ENCODE assay signal across 15 cellular contexts in the genomic region with DNA sequence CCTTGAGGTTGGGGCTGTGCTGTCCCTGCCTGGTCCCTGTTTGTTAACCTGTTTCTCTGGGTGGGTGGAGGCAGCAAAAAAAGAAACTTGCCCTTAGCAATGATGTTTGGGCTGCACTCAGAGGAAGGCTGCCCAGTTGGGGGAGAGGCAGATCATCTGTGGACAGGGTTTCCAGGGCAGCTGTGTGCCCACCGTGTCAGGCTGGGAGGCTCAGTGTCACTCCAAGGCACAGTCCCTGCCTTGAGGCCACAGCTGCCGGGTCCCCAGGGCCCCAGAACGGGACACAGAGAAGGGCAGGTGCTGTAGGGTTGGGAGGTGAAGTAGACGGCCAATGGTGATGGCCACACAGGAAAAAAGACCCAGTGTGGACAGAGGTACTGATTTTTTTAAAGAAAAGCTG. TPM values are rescaled to one million over a fixed set of nuclear protein-coding genes. Genes with fewer than 3 reads are reported as not detected.
DNase-seq lines count a peak whose midpoint lies in the region; ATAC-seq, FAIRE-seq and TF ChIP-seq lines count a peak whose summit lies in the region.
"Had no signal": no experiment of that assay in that cellular context is flagged by ENCODE, and none has a peak within 500 bp of the region (broad histone marks: within the 10 kb centered on the region; RNA-seq: fewer than 3 reads in every experiment).

No MANE protein-coding gene starts in this region.

- H3K4me1 ChIP-seq in H9 (ENCODE audit: insufficient read depth, low read length) (no peaks in the 10 kb centered on the region), H1 (replicated peaks in 1 of 4; ENCODE audit: control insufficient read depth in 3 of 4, insufficient read depth in 4 of 4, low read length in 3 of 4) (peaks cover 0 to 3% (median 0%) of the 10 kb centered on the region in 4 experiments; a peak in 2 of 7 replicates), tibial nerve (peaks cover 0 to 69% (median 10%) of the 10 kb centered on the region in 4 donors)

- H3K23ac ChIP-seq in H9 (ENCODE audit: insufficient read length, low read depth, low read length): no peak overlapping the region
- no peak overlapping the region for H3K23ac ChIP-seq in H1 (ENCODE audit: insufficient read length)

- H3K4me3 Mint-ChIP-seq in H9 (no peak overlapping the region), osteocyte (ENCODE audit: unreplicated experiment) (no peak overlapping the region)
- H3K4me3 Mint-ChIP-seq: CD4-positive, CD25-positive, alpha-beta regulatory T cell had no signal

- CTCF ChIA-PET in H1 (lab: Charles Lee; ENCODE audit: partially characterized antibody): interaction anchor here (0.6 to 6.1 kb wide), 6 partner anchors 12 to 384 kb away, joined by 3 to 56 read pairs (median 4); no protein-coding TSS in a partner anchor

- H3K9me3 Mint-ChIP-seq in H9 (peaks cover 4 to 6% of the 10 kb centered on the region in 2 experiments; a peak in 2 of 5 replicates), osteocyte (ENCODE audit: unreplicated experiment) (no peaks in the 10 kb centered on the region)
- H3K9me3 Mint-ChIP-seq: CD4-positive, CD25-positive, alpha-beta regulatory T cell had no signal

- H3K23me2 ChIP-seq in H9 (ENCODE audit: insufficient read length, low read depth, low read length, poor library complexity, severe bottlenecking) (no peaks in the 10 kb centered on the region), H1 (ENCODE audit: low read depth, low read length) (no peaks in the 10 kb centered on the region)

- H4K20me1 ChIP-seq in H9 (ENCODE audit: control insufficient read depth, insufficient read depth, insufficient read length) (no peaks in the 10 kb centered on the region), H1 (replicated peaks in 1 of 2; ENCODE audit: control insufficient read depth in 1 of 2, insufficient read depth in 2 of 2, low read length in 2 of 2) (peaks cover 0 to 2% of the 10 kb centered on the region in 2 experiments)
- H4K20me1 ChIP-seq: BLaER1 treated with 17β-estradiol and CSF1 and Interleukin-3, amounts not matched to agents 10 nM and 100 nM had no signal

- no peak overlapping the region for H3K27ac ChIP-seq in H9 (ENCODE audit: insufficient read length, low read depth, low read length)
- H3K27ac ChIP-seq in H1 (ENCODE audit: low read depth, low read length): no peak overlapping the region
- H3K27ac ChIP-seq in tibial nerve: peak overlapping the region in 3 of 4 donors; percentile 37 to 85 (median 81)
- H3K27ac ChIP-seq: BLaER1 treated with 17β-estradiol and CSF1 and Interleukin-3, amounts not matched to agents 10 nM and 100 nM had no signal

- no peaks in the 10 kb centered on the region for H3K27me3 ChIP-seq in H9 (ENCODE audit: insufficient read depth, low read length)
- no peaks in the 10 kb centered on the region; a peak in 2 of 7 replicates for H3K27me3 ChIP-seq in H1 (replicated peaks in 1 of 4; ENCODE audit: control insufficient read depth in 3 of 4, extremely low read depth in 1 of 4, insufficient read depth in 3 of 4, low read length in 3 of 4)
- no peaks in the 10 kb centered on the region for H3K27me3 ChIP-seq in tibial nerve
- H3K27me3 ChIP-seq: BLaER1 treated with 17β-estradiol and CSF1 and Interleukin-3, amounts not matched to agents 10 nM and 100 nM had no signal

- H3K4me1 Mint-ChIP-seq in H9 (peaks cover 11 to 17% of the 10 kb centered on the region in 2 experiments), osteocyte (ENCODE audit: unreplicated experiment) (peaks cover 68% of the 10 kb centered on the region)

- TF ChIP-seq EP300 in H1 (IDR thresholded peaks at IDR 0.05; ENCODE audit: borderline replicate concordance in 1 of 2, low read depth in 2 of 2, low read length in 2 of 2) (no peak), tibial nerve (IDR thresholded peaks at IDR 0.05) (no peak)

- H4K8ac ChIP-seq in H9 (replicated peaks; ENCODE audit: insufficient read length, low read depth, low read length) (no peak overlapping the region), H1 (ENCODE audit: extremely low read depth, insufficient read depth, low read length) (peak overlapping the region; percentile 57; the same call in 1 of the 2 replicates)

- no peak overlapping the region for H2BK5ac ChIP-seq in H9 (ENCODE audit: insufficient read length, low read length)
- H2BK5ac ChIP-seq in H1 (ENCODE audit: low read depth, low read length): 0 out of 2 replicates have a peak overlapping the region, but pooled peaks have one; percentile 44

- no peak overlapping the region for H4K5ac ChIP-seq in H9 (ENCODE audit: insufficient read length, low read depth, low read length)
- H4K5ac ChIP-seq in H1 (ENCODE audit: insufficient read length, low read depth, low read length): no peak overlapping the region

- H3K4ac ChIP-seq in H9 (ENCODE audit: low read depth, low read length) (no peak overlapping the region), H1 (replicated peaks; ENCODE audit: insufficient read length, low read depth, low read length) (no peak overlapping the region)

- H3K9me3 ChIP-seq in H9 (ENCODE audit: control insufficient read depth, low read depth, low read length): no peaks in the 10 kb centered on the region
- H3K9me3 ChIP-seq in H1 (ENCODE audit: insufficient read depth in 2 of 2, low read depth in 1 of 2, low read length in 1 of 2): no peaks in the 10 kb centered on the region; a peak in 1 of 4 replicates
- H3K9me3 ChIP-seq in tibial nerve: no peaks in the 10 kb centered on the region
- H3K9me3 ChIP-seq: BLaER1 treated with 17β-estradiol and CSF1 and Interleukin-3, amounts not matched to agents 10 nM and 100 nM had no signal

- H3K56ac ChIP-seq in H9 (ENCODE audit: insufficient read length, low read depth, low read length) (no peak overlapping the region), H1 (replicated peaks; ENCODE audit: insufficient read length, low read depth, low read length) (no peak overlapping the region)

- TF ChIP-seq CTCF in H9 (conservative IDR thresholded peaks at IDR 0.05) (no peak), H1 (IDR thresholded peaks at IDR 0.05; ENCODE audit: control extremely low read depth in 1 of 3, insufficient read depth in 1 of 3, low read depth in 1 of 3, low read length in 3 of 3) (no peak), osteocyte (IDR thresholded peaks at IDR 0.05) (no peak), tibial nerve (IDR thresholded peaks at IDR 0.05) (no peak)

- no peak overlapping the region for H3K4me2 ChIP-seq in H9 (ENCODE audit: insufficient read depth, insufficient read length, low read length)
- H3K4me2 ChIP-seq in H1 (ENCODE audit: insufficient read depth in 1 of 2, low read depth in 2 of 2, low read length in 2 of 2): no peak overlapping the region
- H3K4me2 ChIP-seq: BLaER1 treated with 17β-estradiol and CSF1 and Interleukin-3, amounts not matched to agents 10 nM and 100 nM had no signal

- H3K27ac Mint-ChIP-seq in H9 (peak overlapping the region in 2 of 3 experiments; percentile 8 to 35; a peak in 3 of 7 replicates), osteocyte (ENCODE audit: unreplicated experiment) (peak overlapping the region; percentile 23)

- H2BK120ac ChIP-seq in H9 (ENCODE audit: low read depth, low read length, poor library complexity, severe bottlenecking) (no peak overlapping the region), H1 (replicated peaks; ENCODE audit: low read depth, low read length) (no peak overlapping the region)

- no peak overlapping the region for H3T11ph ChIP-seq in H9 (ENCODE audit: low read length)

- no peak overlapping the region for H3K9ac ChIP-seq in H9 (ENCODE audit: extremely low read depth, insufficient read length, low read length)
- no peak overlapping the region for H3K9ac ChIP-seq in H1 (replicated peaks in 1 of 4; ENCODE audit: extremely low read depth in 1 of 4, low read depth in 3 of 4, low read length in 3 of 4)

- H3K36me3 Mint-ChIP-seq in H9 (ENCODE audit: insufficient read depth in 1 of 3, low read depth in 3 of 3): peaks cover 0 to 11% (median 6%) of the 10 kb centered on the region in 3 experiments; a peak in 6 of 7 replicates
- H3K36me3 Mint-ChIP-seq in osteocyte (ENCODE audit: unreplicated experiment): no peaks in the 10 kb centered on the region
- H3K36me3 Mint-ChIP-seq: CD4-positive, CD25-positive, alpha-beta regulatory T cell had no signal

- H2BK15ac ChIP-seq in H9 (ENCODE audit: low read depth, low read length) (no peak overlapping the region), H1 (ENCODE audit: low read length) (no peak overlapping the region)

- H3K79me2 ChIP-seq in H9 (ENCODE audit: insufficient read depth, low read length) (no peaks in the 10 kb centered on the region), H1 (ENCODE audit: control insufficient read depth in 1 of 2, insufficient read depth in 2 of 2, low read length in 2 of 2) (no peaks in the 10 kb centered on the region)

- H3K36me3 ChIP-seq in H1 (ENCODE audit: control insufficient read depth in 2 of 4, insufficient read depth in 4 of 4, low read length in 3 of 4): no peaks in the 10 kb centered on the region
- peaks cover 0 to 34% (median 0%) of the 10 kb centered on the region in 3 donors for H3K36me3 ChIP-seq in tibial nerve
- H3K36me3 ChIP-seq: BLaER1 treated with 17β-estradiol and CSF1 and Interleukin-3, amounts not matched to agents 10 nM and 100 nM had no signal

- H4K91ac ChIP-seq in H9 (ENCODE audit: insufficient read length, low read depth, low read length) (no peak overlapping the region), H1 (replicated peaks; ENCODE audit: insufficient read length, low read length) (peak overlapping the region; percentile 60)

- no peak for FAIRE-seq in H1 (lab: Jason Lieb, UNC)
- FAIRE-seq: GM18507, H54, HepG2, HTR-8/SVneo had no signal

- H2BK20ac ChIP-seq in H9 (ENCODE audit: low read depth, low read length, poor library complexity, severe bottlenecking) (no peak overlapping the region), H1 (ENCODE audit: low read length) (no peak overlapping the region)

- H3K27me3 Mint-ChIP-seq in H9 (ENCODE audit: low read depth) (no peaks in the 10 kb centered on the region; the same call in 1 of the 2 replicates), osteocyte (ENCODE audit: unreplicated experiment) (no peaks in the 10 kb centered on the region)
- H3K27me3 Mint-ChIP-seq: CD4-positive, CD25-positive, alpha-beta regulatory T cell had no signal

- DNase-seq in H9 (no peak), H1 (ENCODE audit: low read depth in 1 of 2, low spot score in 2 of 2) (no peak), osteocyte (ENCODE audit: extremely low spot score, unreplicated experiment) (no peak), tibial nerve (ENCODE audit: low spot score in 2 of 2) (no peak), HK-2 (ENCODE audit: unreplicated experiment) (no peak), DMS79 (lab: John Stamatoyannopoulos, UW) (no peak)
- DNase-seq: ACHN; CD4-positive, CD25-positive, alpha-beta regulatory T cell; DMS53 had no signal

- H3K14ac ChIP-seq in H9 (ENCODE audit: insufficient read depth, low read length) (no peak overlapping the region), H1 (ENCODE audit: insufficient read length) (no peak overlapping the region)

- POLR2A ChIA-PET in H1 (lab: Charles Lee; ENCODE audit: partially characterized antibody): interaction anchor here (1.9 to 6.6 kb wide), 2 partner anchors 38 to 74 kb away, joined by 4 to 59 read pairs; no protein-coding TSS in a partner anchor

- TF ChIP-seq RAD21 in H1 (IDR thresholded peaks at IDR 0.05 in 1 of 2, conservative IDR thresholded peaks at IDR 0.05 in 1 of 2; ENCODE audit: low read depth in 2 of 2, low read length in 2 of 2): no peak

- no CpG with 5 or more reads among the region's 4 CpGs for WGBS in H9 (ENCODE audit: extremely low coverage, insufficient read length, low lambda C conversion rate)
- WGBS in H1 (ENCODE audit: extremely low coverage in 1 of 2, insufficient coverage in 1 of 2, insufficient read length in 1 of 2, insufficient replicate concordance in 2 of 2, low coverage in 1 of 2, low lambda C conversion rate in 2 of 2, missing lambda C conversion rate in 1 of 2), 2 experiments: 87% methylated on average over 4 of the region's 4 CpGs; no CpG with 5 or more reads in 1 of the 2 experiments
- 84 to 87% methylated on average over 4 of the region's 4 CpGs for WGBS in tibial nerve, 2 donors

- TF ChIP-seq POLR2A in H1 (IDR thresholded peaks at IDR 0.05; ENCODE audit: control extremely low read depth in 1 of 2, low read depth in 2 of 2, low read length in 2 of 2) (no peak), tibial nerve (IDR thresholded peaks at IDR 0.05) (no peak)

- H3K18ac ChIP-seq in H9 (ENCODE audit: insufficient read length, low read depth, low read length) (no peak overlapping the region), H1 (ENCODE audit: extremely low read depth, low read length) (no peak overlapping the region)

- H2AFZ ChIP-seq in H9 (ENCODE audit: low read length): no peak overlapping the region
- H2AFZ ChIP-seq in H1 (ENCODE audit: low read length): no peak overlapping the region

- H2AK5ac ChIP-seq in H9 (ENCODE audit: insufficient read length, low read length) (no peak overlapping the region), H1 (ENCODE audit: low read depth, low read length) (peak overlapping the region; percentile 79; the same call in 1 of the 2 replicates)

- ATAC-seq in HG02610 (IDR thresholded peaks at IDR 0.05; ENCODE audit: unreplicated experiment): no peak
- ATAC-seq: HepG2 had no signal

- H2BK12ac ChIP-seq in H9 (ENCODE audit: insufficient read length, low read depth, low read length): no peak overlapping the region
- H2BK12ac ChIP-seq in H1 (ENCODE audit: low read depth, low read length): peak overlapping the region; percentile 23; the same call in 1 of the 2 replicates

- H3K4me3 ChIP-seq in H1 (ENCODE audit: extremely low read depth in 1 of 4, insufficient read depth in 2 of 4, low read depth in 3 of 4, low read length in 4 of 4): no peak overlapping the region
- no peak overlapping the region for H3K4me3 ChIP-seq in tibial nerve
- H3K4me3 ChIP-seq: BLaER1 treated with 17β-estradiol and CSF1 and Interleukin-3, amounts not matched to agents 10 nM and 100 nM had no signal

- H3K79me1 ChIP-seq in H9 (ENCODE audit: insufficient read depth, low read depth, low read length, poor library complexity, severe bottlenecking) (no peaks in the 10 kb centered on the region), H1 (ENCODE audit: low read depth, low read length) (no peaks in the 10 kb centered on the region)

RNA-seq across cellular contexts. Expression of gene IL34, which starts 3.9 kb away (rescaled TPM):
- total RNA-seq in H9 (2021) (4.2 and 4.4 TPM in 2 replicates), osteocyte (12.7 and 14.3 TPM in 2 replicates), tibial nerve (10 to 100 TPM; 49.6 to 89.4 (median 60.9) TPM)
- 4.0 and 4.6 TPM in 2 replicates for total RNA-seq in H1 (2021; fragmentation: NEBNext Ultra II Directional; extraction: Animal tissue kit (Norgen Biotek cat#: 25700))
- 5.6 and 8.0 TPM in 2 replicates for polyA plus RNA-seq in H1 (2011; rRNA removed)
- 6.7 TPM for polyA plus RNA-seq in H1 (2011; cell fraction: cytosol; rRNA removed)
- polyA plus RNA-seq in H1 (2011; cell fraction: nucleus; rRNA removed): 9.0 TPM
- polyA plus RNA-seq in H1 (2012, experiment 1 of 2): 4.6 to 6.5 TPM (median 5.2 TPM) in 4 replicates
- polyA plus RNA-seq in H1 (2012, experiment 2 of 2): 3.3 TPM
- 2.7 TPM for polyA plus RNA-seq in H1 (2013, experiment 1 of 2)
- 3.3 TPM for polyA plus RNA-seq in H1 (2013, experiment 2 of 2)
- polyA minus RNA-seq in H1 (2011; rRNA and poly(A)+ RNA removed): 1.7 and 2.2 TPM in 2 replicates
- polyA minus RNA-seq in H1 (2011; cell fraction: cytosol; rRNA and poly(A)+ RNA removed): 4.3 TPM
- polyA minus RNA-seq in H1 (2011; cell fraction: nucleus; rRNA and poly(A)+ RNA removed): 1.5 TPM
- total RNA-seq: CD4-positive, CD25-positive, alpha-beta regulatory T cell had no signal
- polyA plus RNA-seq: CD4-positive, CD25-positive, alpha-beta regulatory T cell had no signal

RNA-seq across cellular contexts. Expression of gene MTSS2, which starts 35.6 kb away (rescaled TPM):
- 41.0 and 42.5 TPM in 2 replicates for total RNA-seq in H9 (2021)
- 34.2 and 36.7 TPM in 2 replicates for total RNA-seq in H1 (2021; fragmentation: NEBNext Ultra II Directional; extraction: Animal tissue kit (Norgen Biotek cat#: 25700))
- 23.3 and 33.8 TPM in 2 replicates for polyA plus RNA-seq in H1 (2011; rRNA removed)
- 26.1 TPM for polyA plus RNA-seq in H1 (2011; cell fraction: cytosol; rRNA removed)
- polyA plus RNA-seq in H1 (2011; cell fraction: nucleus; rRNA removed): 34.8 TPM
- 22.4 to 38.9 TPM (median 37.5 TPM) in 4 replicates for polyA plus RNA-seq in H1 (2012, experiment 1 of 2)
- 14.0 TPM for polyA plus RNA-seq in H1 (2012, experiment 2 of 2)
- 32.8 TPM for polyA plus RNA-seq in H1 (2013, experiment 1 of 2)
- 34.0 TPM for polyA plus RNA-seq in H1 (2013, experiment 2 of 2)
- polyA minus RNA-seq in H1 (2011; rRNA and poly(A)+ RNA removed): 13.3 and 15.3 TPM in 2 replicates
- polyA minus RNA-seq in H1 (2011; cell fraction: cytosol; rRNA and poly(A)+ RNA removed): 23.2 TPM
- 18.2 TPM for polyA minus RNA-seq in H1 (2011; cell fraction: nucleus; rRNA and poly(A)+ RNA removed)
- 156 and 169 TPM in 2 replicates for total RNA-seq in osteocyte
- total RNA-seq in tibial nerve: 10 to 100 TPM; 24.1 to 40.6 (median 35.4) TPM
- polyA plus RNA-seq: CD4-positive, CD25-positive, alpha-beta regulatory T cell had no signal

Comparison
In these comparisons a context has a peak if more than half of its experiments do, and no peak if none do; other contexts are left out.
1. H3K27ac ChIP-seq: peak in tibial nerve (3 of 4); none in H9 (single experiment) and H1 (single experiment).